In genomic region chr10:43055991-43056567, GRCh38 we compare ENCODE assay signal across 1 cellular context.
TF ChIP-seq lines count a peak whose summit lies in the region.

No MANE protein-coding gene starts in this region.

TF ChIP-seq in SK-N-SH, 30 proteins besides CTCF, POLR2A, EP300 and RAD21 (continued from another document):
- no peak for TF ChIP-seq USF2 (IDR thresholded peaks at IDR 0.05; ENCODE audit: borderline replicate concordance, low read depth, low read length)
- no peak for TF ChIP-seq IRF3 (IDR thresholded peaks at IDR 0.05; ENCODE audit: low read depth, low read length)
- TF ChIP-seq PBX3 (IDR thresholded peaks at IDR 0.05): no peak
- no peak for TF ChIP-seq MEF2A (IDR thresholded peaks at IDR 0.05; ENCODE audit: borderline replicate concordance, low read depth)
- TF ChIP-seq CHD2 (IDR thresholded peaks at IDR 0.05; ENCODE audit: low read length, partially characterized antibody): peak; percentile 92
- peak; percentile 99 for TF ChIP-seq RCOR1 (IDR thresholded peaks at IDR 0.05; ENCODE audit: low read length)
- no peak for TF ChIP-seq TAF1 (IDR thresholded peaks at IDR 0.05; ENCODE audit: borderline replicate concordance, low read depth, low read length)
- TF ChIP-seq FOSL2 (IDR thresholded peaks at IDR 0.05; ENCODE audit: borderline replicate concordance, low read depth): no peak
- TF ChIP-seq FOXM1 (IDR thresholded peaks at IDR 0.05; ENCODE audit: low read depth): no peak
- no peak for TF ChIP-seq YY1 (IDR thresholded peaks at IDR 0.05; ENCODE audit: low read depth)
- TF ChIP-seq NFIC (IDR thresholded peaks at IDR 0.05; ENCODE audit: borderline replicate concordance): 0 out of 2 replicates have a peak, but pooled peaks have one; percentile 31
- no peak for TF ChIP-seq USF1 (IDR thresholded peaks at IDR 0.05; ENCODE audit: borderline replicate concordance, low read depth)
- peak; percentile 92 for TF ChIP-seq MXI1 (IDR thresholded peaks at IDR 0.05; ENCODE audit: low read depth, low read length)
- TF ChIP-seq GABPA (IDR thresholded peaks at IDR 0.05; ENCODE audit: low read depth): no peak
- no peak for TF ChIP-seq SIN3A (IDR thresholded peaks at IDR 0.05; ENCODE audit: borderline replicate concordance, low read depth, low read length)
- TF ChIP-seq EZH2phosphoT487 (IDR thresholded peaks at IDR 0.05; ENCODE audit: borderline replicate concordance, low read depth): no peak
- no peak for TF ChIP-seq NRF1 (IDR thresholded peaks at IDR 0.05; ENCODE audit: low read depth, low read length)
- peak; percentile 23; the same call in 1 of the 2 replicates for TF ChIP-seq POLR2AphosphoS5 (IDR thresholded peaks at IDR 0.05; ENCODE audit: low read depth, low read length)
- no peak for TF ChIP-seq TEAD4 (IDR thresholded peaks at IDR 0.05; ENCODE audit: borderline replicate concordance, insufficient read depth)
- TF ChIP-seq REST (IDR thresholded peaks at IDR 0.05; ENCODE audit: low read depth, low read length): no peak
- no peak for TF ChIP-seq RFX5 (IDR thresholded peaks at IDR 0.05; ENCODE audit: low read length)
- TF ChIP-seq ELF1 (IDR thresholded peaks at IDR 0.05): no peak
- no peak for TF ChIP-seq SMC3 (IDR thresholded peaks at IDR 0.05; ENCODE audit: low read depth, low read length)
- peak; percentile 31; the same call in 1 of the 2 replicates for TF ChIP-seq RXRA (IDR thresholded peaks at IDR 0.05; ENCODE audit: borderline replicate concordance, low read depth)
- TF ChIP-seq TCF12 (IDR thresholded peaks at IDR 0.05): peak; percentile 73
- no peak for TF ChIP-seq MAX (IDR thresholded peaks at IDR 0.05; ENCODE audit: low read depth)
- TF ChIP-seq JUND (IDR thresholded peaks at IDR 0.05): no peak
- peak; percentile 89 for TF ChIP-seq FOXJ3 (CRISPR knock-in tag; IDR thresholded peaks at IDR 0.05)
TF ChIP-seq in SK-N-SH: peak in this region for 9.
